7 cellular contexts compared by ENCODE assay signal in the genomic region with DNA sequence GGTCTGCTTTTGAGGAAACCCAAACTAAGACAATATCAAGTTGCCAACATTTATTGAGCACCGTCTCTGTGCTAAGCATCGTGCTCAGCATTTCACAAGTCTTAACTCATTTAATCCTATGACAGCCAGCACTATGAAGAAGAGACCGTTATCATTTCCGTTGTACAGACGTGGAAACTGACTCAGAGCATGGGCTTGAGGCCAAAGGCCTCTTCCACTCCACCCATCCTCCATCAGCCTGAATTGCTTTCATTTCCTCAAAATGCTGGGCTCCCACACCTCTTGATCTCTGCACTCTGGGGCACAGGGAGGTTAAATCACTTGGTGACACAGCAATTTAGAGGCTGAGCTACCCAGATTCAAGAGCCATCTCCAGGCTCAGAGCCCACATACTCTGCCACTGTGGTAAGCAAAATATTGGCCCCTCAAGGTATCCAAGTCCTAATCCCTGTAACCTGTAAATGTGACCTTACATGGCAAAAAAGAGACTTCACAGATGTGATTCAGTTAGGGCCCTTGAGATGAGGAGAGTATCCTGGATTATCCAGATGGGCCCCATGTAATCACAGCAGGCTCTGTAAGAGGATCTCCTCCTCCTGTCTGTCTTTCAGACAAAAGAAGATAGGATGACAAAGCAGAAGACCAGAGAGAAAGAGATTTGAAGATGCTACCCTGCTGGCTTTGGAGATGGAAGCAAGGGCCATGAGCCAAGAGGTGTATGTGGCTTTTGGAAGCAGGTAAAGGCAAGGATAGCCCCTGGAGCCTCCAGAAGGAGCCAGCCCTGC. TPM values are rescaled to one million over a fixed set of nuclear protein-coding genes. Genes with fewer than 3 reads are reported as not detected.
DNase-seq lines count a peak whose midpoint lies in the region; ATAC-seq and TF ChIP-seq lines count a peak whose summit lies in the region.

No MANE protein-coding gene starts in this region.

- H3K9me3 ChIP-seq in BE2C: no peaks in the 10 kb centered on the region

- DNase-seq in NOMO-1 treated with DMSO at 0.1 percent for 48 hours (lab: John Stamatoyannopoulos, UW; ENCODE audit: unreplicated experiment) (peak; percentile 99), left cardiac atrium (peak; percentile 80), BE2C (no peak)
- peak; percentile 73 to 75 for DNase-seq in activated T-cell treated with anti-CD3 and anti-CD28 coated beads, Interleukin-2, amount 50 U/mL, for 72 hours
- DNase-seq in stimulated activated CD4-positive, alpha-beta T cell treated with anti-CD3 and anti-CD28 coated beads, Interleukin-12 subunit alpha, Interleukin-12 subunit beta, amount 100 ng/mL, for 48 hours (ENCODE audit: low read depth in 2 of 3, low spot score in 1 of 3): peak; percentile 17 to 43 (median 38)

- peak overlapping the region; percentile 92 for H3K27ac Mint-ChIP-seq in activated T-cell treated with anti-CD3 and anti-CD28 coated beads, Interleukin-2, amount 50 U/mL, for 72 hours

- no peaks in the 10 kb centered on the region for H3K27me3 Mint-ChIP-seq in activated T-cell treated with anti-CD3 and anti-CD28 coated beads, Interleukin-2, amount 50 U/mL, for 72 hours (ENCODE audit: low read depth)

- peaks cover 0 to 2% of the 10 kb centered on the region in 2 donors for H3K36me3 Mint-ChIP-seq in activated T-cell treated with anti-CD3 and anti-CD28 coated beads, Interleukin-2, amount 50 U/mL, for 72 hours (ENCODE audit: insufficient read depth in 2 of 2)

- H3K4me1 Mint-ChIP-seq in activated T-cell treated with anti-CD3 and anti-CD28 coated beads, Interleukin-2, amount 50 U/mL, for 72 hours (ENCODE audit: low read depth): peaks cover 25% of the 10 kb centered on the region

- ATAC-seq in GM18870 (IDR thresholded peaks at IDR 0.05; ENCODE audit: unreplicated experiment) (peak; percentile 98), HG02970 (IDR thresholded peaks at IDR 0.05; ENCODE audit: low FRiP score, unreplicated experiment) (peak; percentile 82), left cardiac atrium (peak; percentile 88 to 97)
- peak; percentile 99 for ATAC-seq in activated T-cell treated with anti-CD3 and anti-CD28 coated beads, Interleukin-2, amount 50 U/mL, for 72 hours (replicated peaks in 1 of 2)

- H3K27me3 ChIP-seq in BE2C: no peaks in the 10 kb centered on the region

- no peak for TF ChIP-seq CTCF in BE2C (IDR thresholded peaks at IDR 0.05; ENCODE audit: low read depth, low read length)

- no peaks in the 10 kb centered on the region; the same call in 1 of the 2 replicates for H3K4me1 ChIP-seq in BE2C

- H3K36me3 ChIP-seq in BE2C: no peaks in the 10 kb centered on the region

- no peaks in the 10 kb centered on the region for H3K9me3 Mint-ChIP-seq in activated T-cell treated with anti-CD3 and anti-CD28 coated beads, Interleukin-2, amount 50 U/mL, for 72 hours

- no peak overlapping the region for H3K4me3 ChIP-seq in BE2C (ENCODE audit: low read depth, low read length)

- intact Hi-C loops in left cardiac atrium (cut with DNase I): no loop called here

- H3K4me3 Mint-ChIP-seq in activated T-cell treated with anti-CD3 and anti-CD28 coated beads, Interleukin-2, amount 50 U/mL, for 72 hours: peak overlapping the region; percentile 56 to 76

RNA-seq across cellular contexts. Expression of gene FLNB, which starts 24.3 kb away (rescaled TPM):
- total RNA-seq in activated T-cell treated with anti-CD3 and anti-CD28 coated beads, Interleukin-2, amount 50 U/mL, for 72 hours: 10 to 100 TPM; 46.1 to 56.7 TPM
- 10 to 100 TPM; 28.0 to 94.4 TPM for total RNA-seq in left cardiac atrium
- polyA plus RNA-seq in BE2C (2012; ENCODE audit: insufficient read depth, insufficient read length, low read depth): 20.1 TPM
